Comparison of ENCODE assay signal across 21 cellular contexts in the genomic region with DNA sequence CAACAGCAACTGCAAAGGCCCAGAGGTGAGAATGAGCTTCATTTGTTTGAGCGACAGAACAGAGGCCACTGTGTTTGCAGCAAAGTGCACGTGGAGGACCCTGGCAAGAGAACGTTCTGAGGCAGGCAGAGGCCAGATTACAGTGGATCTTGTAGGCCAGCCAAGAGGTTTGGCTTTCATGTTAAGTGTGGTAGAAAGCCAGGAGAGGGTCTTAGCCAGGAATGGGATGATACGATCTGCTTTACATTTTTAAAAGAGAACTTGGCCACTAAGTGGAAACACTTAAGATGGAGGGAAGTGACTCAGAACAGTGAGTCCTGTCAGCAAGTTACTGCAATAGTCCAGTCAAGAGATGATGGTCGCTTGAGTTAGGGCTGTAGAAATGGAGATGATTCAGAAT. TPM values are rescaled to one million over a fixed set of nuclear protein-coding genes. Genes with fewer than 3 reads are reported as not detected.
A peak's percentile ranks its signal among the peaks of the same experiment; 100 is the strongest.
DNase-seq lines count a peak whose midpoint lies in the region; ATAC-seq and TF ChIP-seq lines count a peak whose summit lies in the region.
"Had no signal": no experiment of that assay in that cellular context is flagged by ENCODE, and none has a peak within 500 bp of the region (broad histone marks: within the 10 kb centered on the region; RNA-seq: fewer than 3 reads in every experiment).

No MANE protein-coding gene starts in this region.

- H3K4me2 ChIP-seq in neural progenitor cell: no peak overlapping the region
- H3K4me2 ChIP-seq in MM.1S (ENCODE audit: low read depth, low read length): no peak overlapping the region
- H3K4me2 ChIP-seq: BLaER1 had no signal

- H3K4me3 Mint-ChIP-seq in neural progenitor cell: no peak overlapping the region
- H3K4me3 Mint-ChIP-seq: activated T-cell treated with anti-CD3 and anti-CD28 coated beads, Interleukin-2, amount 50 U/mL, for 24 hours had no signal

- no peaks in the 10 kb centered on the region for H3K9me2 ChIP-seq in MM.1S (replicated peaks; ENCODE audit: insufficient read depth, low read length)

- peaks cover 2% of the 10 kb centered on the region for H3K27me3 Mint-ChIP-seq in neural progenitor cell (ENCODE audit: insufficient read depth, low read depth)
- H3K27me3 Mint-ChIP-seq: activated T-cell treated with anti-CD3 and anti-CD28 coated beads, Interleukin-2, amount 50 U/mL, for 24 hours had no signal

- H3K79me2 ChIP-seq in neural progenitor cell (ENCODE audit: low read depth) (peaks cover 21% of the 10 kb centered on the region), MM.1S (ENCODE audit: low read length) (no peaks in the 10 kb centered on the region)

- H3K4me1 ChIP-seq in neural progenitor cell (peaks cover 42% of the 10 kb centered on the region), MM.1S (ENCODE audit: low read length) (no peaks in the 10 kb centered on the region)
- H3K4me1 ChIP-seq: prostate gland had no signal

- H3K27me3 ChIP-seq in neural progenitor cell: no peaks in the 10 kb centered on the region
- H3K27me3 ChIP-seq in MM.1S (replicated peaks; ENCODE audit: insufficient read depth, low read length): no peaks in the 10 kb centered on the region
- H3K27me3 ChIP-seq: BLaER1, suprapubic skin had no signal

- H3K9me3 ChIP-seq in neural progenitor cell (ENCODE audit: low read depth) (no peaks in the 10 kb centered on the region), MM.1S (replicated peaks; ENCODE audit: insufficient read depth, low read length) (no peaks in the 10 kb centered on the region)
- H3K9me3 ChIP-seq: BLaER1, prostate gland, suprapubic skin had no signal

- H3F3A ChIP-seq in neural progenitor cell (ENCODE audit: low read depth) (peaks cover 40% of the 10 kb centered on the region), MM.1S (ENCODE audit: insufficient read depth, low read length) (no peaks in the 10 kb centered on the region)

- peaks cover 10% of the 10 kb centered on the region for H3K4me1 Mint-ChIP-seq in neural progenitor cell

- DNase-seq in DMS79 treated with DMSO at 0.1 percent for 48 hours (lab: John Stamatoyannopoulos, UW) (peak; percentile 23), NCI-H446 treated with DMSO at 0.1 percent for 48 hours (lab: John Stamatoyannopoulos, UW) (peak; percentile 61), epithelial cell of esophagus (ENCODE audit: low read depth) (peak; percentile 42), neural progenitor cell (ENCODE audit: low spot score) (no peak), MM.1S (no peak)
- no peak for DNase-seq in stimulated activated naive CD4-positive, alpha-beta T cell (lab: John Stamatoyannopoulos, UW)
- DNase-seq: activated T-cell treated with anti-CD3 and anti-CD28 coated beads, Interleukin-2, amount 50 U/mL, for 24 hours; EL; NCI-H2081; NCI-H526 treated with DMSO at 0.1 percent for 48 hours; PC-3; stimulated activated CD4-positive, alpha-beta T cell treated with anti-CD3 and anti-CD28 coated beads, Interleukin-15, amount 100 ng/mL, for 24 hours had no signal

- peaks cover 17% of the 10 kb centered on the region for H3K36me3 ChIP-seq in neural progenitor cell
- H3K36me3 ChIP-seq in MM.1S (replicated peaks; ENCODE audit: insufficient read depth, low read length): no peaks in the 10 kb centered on the region
- H3K36me3 ChIP-seq: prostate gland, suprapubic skin had no signal

- peaks cover 32% of the 10 kb centered on the region for H3K36me3 Mint-ChIP-seq in neural progenitor cell

- H3K27ac Mint-ChIP-seq in neural progenitor cell: peak overlapping the region; percentile 27
- H3K27ac Mint-ChIP-seq: activated T-cell treated with anti-CD3 and anti-CD28 coated beads, Interleukin-2, amount 50 U/mL, for 24 hours had no signal

- ATAC-seq in HG03378 (IDR thresholded peaks at IDR 0.05; ENCODE audit: unreplicated experiment): no peak
- no peak for ATAC-seq in GM19467 (IDR thresholded peaks at IDR 0.05; ENCODE audit: unreplicated experiment)
- ATAC-seq: left lobe of liver, PC-3 had no signal

- no peak for TF ChIP-seq CTCF in epithelial cell of esophagus (IDR thresholded peaks at IDR 0.05; ENCODE audit: insufficient read depth, low read depth, low read length, missing control alignments)
- no peak for TF ChIP-seq CTCF in neural progenitor cell (IDR thresholded peaks at IDR 0.05)
- TF ChIP-seq CTCF in MM.1S (IDR thresholded peaks at IDR 0.05; ENCODE audit: low read length): no peak

- H2AFZ ChIP-seq in neural progenitor cell (replicated peaks) (no peak overlapping the region), MM.1S (ENCODE audit: low read length) (no peak overlapping the region)

- H3K4me3 ChIP-seq in epithelial cell of esophagus (ENCODE audit: low read length) (no peak overlapping the region), neural progenitor cell (no peak overlapping the region), MM.1S (ENCODE audit: low read length) (no peak overlapping the region)
- H3K4me3 ChIP-seq: BLaER1, prostate gland, suprapubic skin had no signal

- H3K27ac ChIP-seq in neural progenitor cell: peak overlapping the region; percentile 53
- no peak overlapping the region for H3K27ac ChIP-seq in MM.1S (ENCODE audit: low read length)
- H3K27ac ChIP-seq: BLaER1, epithelial cell of prostate, prostate gland, suprapubic skin had no signal

- no peak overlapping the region for H3K9ac ChIP-seq in neural progenitor cell
- H3K9ac ChIP-seq in MM.1S (ENCODE audit: low read length): no peak overlapping the region
- H3K9ac ChIP-seq: BLaER1 had no signal

- H4K20me1 ChIP-seq in neural progenitor cell (ENCODE audit: low read depth) (no peaks in the 10 kb centered on the region), MM.1S (ENCODE audit: insufficient read depth, low read length) (no peaks in the 10 kb centered on the region)
- H4K20me1 ChIP-seq: BLaER1 had no signal

- no peaks in the 10 kb centered on the region for H3K9me3 Mint-ChIP-seq in neural progenitor cell
- H3K9me3 Mint-ChIP-seq: activated T-cell treated with anti-CD3 and anti-CD28 coated beads, Interleukin-2, amount 50 U/mL, for 24 hours had no signal

RNA-seq across cellular contexts. Expression of gene CCDC136, which starts 4.6 kb away (rescaled TPM):
- total RNA-seq in neural progenitor cell (ENCODE audit: low replicate concordance): 93.6 and 115 TPM in 2 replicates

RNA-seq across cellular contexts. Expression of gene OPN1SW, which starts 20.7 kb away (rescaled TPM):
- 0.46 TPM in 1 of 2 replicates, not detected in the other for total RNA-seq in neural progenitor cell (ENCODE audit: low replicate concordance)
- total RNA-seq: H4, left lobe of liver, PC-3, prostate gland, SK-MEL-5, suprapubic skin had no signal

RNA-seq across cellular contexts. Expression of gene FLNC, which starts 33.9 kb away (rescaled TPM):
- total RNA-seq in neural progenitor cell (ENCODE audit: low replicate concordance): 6.7 and 23.7 TPM in 2 replicates

RNA-seq across cellular contexts. Expression of gene CALU, which starts 57.2 kb away (rescaled TPM):
- 176 and 234 TPM in 2 replicates for total RNA-seq in neural progenitor cell (ENCODE audit: low replicate concordance)

Comparison
In these comparisons a context has a peak if more than half of its experiments do, and no peak if none do; other contexts are left out.
1. DNase-seq: peak in DMS79 treated with DMSO at 0.1 percent for 48 hours (single experiment), NCI-H446 treated with DMSO at 0.1 percent for 48 hours (single experiment) and epithelial cell of esophagus (single experiment); none in neural progenitor cell (single experiment), MM.1S (single experiment) and stimulated activated naive CD4-positive, alpha-beta T cell (0 of 6).